In genomic region chr20:41998539-41999341, GRCh38 we compare ENCODE assay signal across 17 cellular contexts.
A peak's percentile ranks its signal among the peaks of the same experiment; 100 is the strongest.
DNase-seq lines count a peak whose midpoint lies in the region; ATAC-seq, FAIRE-seq and TF ChIP-seq lines count a peak whose summit lies in the region.
"Had no signal": no experiment of that assay in that cellular context is flagged by ENCODE, and none has a peak within 500 bp of the region (broad histone marks: within the 10 kb centered on the region; RNA-seq: fewer than 3 reads in every experiment).

No MANE protein-coding gene starts in this region.

- DNase-seq in right cardiac atrium (peak in 2 of 3 donors; percentile 48 to 49), left ventricle myocardium inferior (no peak), RWPE2 (ENCODE audit: low spot score) (peak; percentile 82), esophagus muscularis mucosa (ENCODE audit: extremely low spot score) (peak; percentile 77), urothelium cell line (ENCODE audit: low spot score) (peak; percentile 12), NCI-H345 treated with DMSO at 0.1 percent for 48 hours (lab: John Stamatoyannopoulos, UW; ENCODE audit: unreplicated experiment) (no peak), GM19238 (ENCODE audit: insufficient read length, low spot score) (no peak), SIG-M5 (lab: John Stamatoyannopoulos, UW) (no peak)
- DNase-seq: 8988T; AML-193; Caco-2; CD8-positive, alpha-beta memory T cell; DMS53; GF-D8 had no signal

- TF ChIP-seq EP300 in esophagus muscularis mucosa (IDR thresholded peaks at IDR 0.05), result no peak

- H3K4me1 ChIP-seq in right cardiac atrium (ENCODE audit: control insufficient read depth, insufficient read depth, low read length) (no peaks in the 10 kb centered on the region), left ventricle myocardium inferior (no peaks in the 10 kb centered on the region), RWPE2 (ENCODE audit: insufficient read depth, poor library complexity, severe bottlenecking) (no peaks in the 10 kb centered on the region), esophagus muscularis mucosa (no peaks in the 10 kb centered on the region)
- H3K4me1 ChIP-seq: Caco-2 had no signal

- H3K36me3 ChIP-seq in left ventricle myocardium inferior (no peaks in the 10 kb centered on the region), RWPE2 (ENCODE audit: low read depth) (no peaks in the 10 kb centered on the region), esophagus muscularis mucosa (no peaks in the 10 kb centered on the region)
- H3K36me3 ChIP-seq: BLaER1 had no signal

- 91% methylated on average over 92 of the region's 92 CpGs for WGBS in right cardiac atrium
- WGBS in esophagus muscularis mucosa, result 88% methylated on average over 76 of the region's 92 CpGs

- no peak for TF ChIP-seq CTCF in left ventricle myocardium inferior (IDR thresholded peaks at IDR 0.05; ENCODE audit: borderline replicate concordance)
- no peak for TF ChIP-seq CTCF in RWPE2 (IDR thresholded peaks at IDR 0.05; ENCODE audit: poor library complexity, severe bottlenecking)
- no peak for TF ChIP-seq CTCF in esophagus muscularis mucosa (IDR thresholded peaks at IDR 0.05)

- intact Hi-C loops in right cardiac atrium (cut with DNase I), result no loop called here
- intact Hi-C loops in left ventricle myocardium inferior (cut with micrococcal nuclease), result no loop called here
- intact Hi-C loops in esophagus muscularis mucosa (cut with DNase I), result no loop called here

- no peak overlapping the region for H3K4me3 ChIP-seq in right cardiac atrium (ENCODE audit: low read length)
- H3K4me3 ChIP-seq in left ventricle myocardium inferior, result no peak overlapping the region
- H3K4me3 ChIP-seq in RWPE2 (ENCODE audit: severe bottlenecking), result no peak overlapping the region
- no peak overlapping the region for H3K4me3 ChIP-seq in esophagus muscularis mucosa
- H3K4me3 ChIP-seq: BLaER1 had no signal

- TF ChIP-seq POLR2A in esophagus muscularis mucosa (IDR thresholded peaks at IDR 0.05; ENCODE audit: low read depth), result no peak

- H3K9me3 ChIP-seq in right cardiac atrium (ENCODE audit: control insufficient read depth, low read length), result no peaks in the 10 kb centered on the region
- peaks cover 21% of the 10 kb centered on the region for H3K9me3 ChIP-seq in left ventricle myocardium inferior (replicated peaks)
- H3K9me3 ChIP-seq in RWPE2 (ENCODE audit: severe bottlenecking), result peaks cover 10% of the 10 kb centered on the region
- H3K9me3 ChIP-seq in esophagus muscularis mucosa, result peaks cover 0 to 13% (median 0%) of the 10 kb centered on the region in 4 donors

- peak; percentile 65 for FAIRE-seq in urothelium cell line (lab: Jason Lieb, UNC)
- FAIRE-seq: GM18507 had no signal

- ATAC-seq in right cardiac atrium (no peak), RWPE2 (ENCODE audit: low read depth) (no peak)
- ATAC-seq: HCT116 had no signal

- H3K27ac ChIP-seq in right cardiac atrium (ENCODE audit: low read length) (no peak overlapping the region), left ventricle myocardium inferior (replicated peaks) (no peak overlapping the region), RWPE2 (ENCODE audit: poor library complexity, severe bottlenecking) (no peak overlapping the region), esophagus muscularis mucosa (replicated peaks in 1 of 4) (no peak overlapping the region)
- H3K27ac ChIP-seq: BLaER1 had no signal

- H3K27me3 ChIP-seq in right cardiac atrium (ENCODE audit: control insufficient read depth, insufficient read depth) (no peaks in the 10 kb centered on the region), left ventricle myocardium inferior (ENCODE audit: low read depth) (peaks cover 8% of the 10 kb centered on the region), RWPE2 (ENCODE audit: insufficient read depth, poor library complexity, severe bottlenecking) (peaks cover 6% of the 10 kb centered on the region), esophagus muscularis mucosa (peaks cover 0 to 3% (median 0%) of the 10 kb centered on the region in 4 donors)
- H3K27me3 ChIP-seq: BLaER1 had no signal

Comparison
In these comparisons a context has a peak if more than half of its experiments do, and no peak if none do; other contexts are left out.
1. DNase-seq: peak in right cardiac atrium (2 of 3), RWPE2 (single experiment), esophagus muscularis mucosa (single experiment) and urothelium cell line (single experiment); none in left ventricle myocardium inferior (single experiment), NCI-H345 treated with DMSO at 0.1 percent for 48 hours (single experiment), GM19238 (single experiment) and SIG-M5 (single experiment).